Comparison of ENCODE assay signal across 8 cellular contexts in the genomic region with DNA sequence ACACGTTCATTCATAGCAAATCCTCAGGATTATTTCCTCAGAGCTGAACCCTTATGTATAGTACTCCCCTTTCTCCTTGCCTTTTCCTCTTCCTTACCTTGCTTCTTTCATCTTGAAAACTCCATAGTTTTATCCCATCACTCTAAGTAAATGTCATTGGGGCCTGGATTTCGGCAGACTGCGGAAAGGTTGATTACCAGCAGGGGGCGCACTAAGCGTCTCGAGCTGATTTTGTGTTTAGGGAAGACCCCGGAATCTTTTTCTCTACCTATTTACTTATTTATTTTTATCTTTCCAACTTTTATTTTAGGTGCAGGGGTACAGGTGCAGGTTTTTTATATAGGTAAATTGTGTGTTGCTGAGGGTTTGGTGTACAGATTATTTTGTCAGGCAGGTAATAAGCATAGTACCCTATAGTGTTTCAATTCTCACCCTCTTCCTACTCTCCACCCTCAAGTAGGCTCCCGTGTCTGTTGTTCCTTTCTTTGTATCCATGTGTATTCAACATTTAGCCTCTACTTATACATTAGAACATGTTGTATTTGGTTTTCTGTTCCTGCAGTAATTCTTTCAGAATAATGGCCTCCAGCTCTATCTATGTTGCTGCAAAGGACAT. TPM values are rescaled to one million over a fixed set of nuclear protein-coding genes. Genes with fewer than 3 reads are reported as not detected.
DNase-seq lines count a peak whose midpoint lies in the region; ATAC-seq, FAIRE-seq and TF ChIP-seq lines count a peak whose summit lies in the region.

No MANE protein-coding gene starts in this region.

- intact Hi-C loops in GM12878 (cut with micrococcal nuclease; ENCODE audit: unreplicated experiment): loop anchor here (5.0 to 10.0 kb wide), 2 partner anchors 231 to 493 kb away; no protein-coding TSS in a partner anchor

- SMC1A ChIA-PET in GM12878 (lab: Charles Lee; ENCODE audit: uncharacterized antibody, unreplicated experiment): interaction anchor here (0.6 to 2.5 kb wide), 10 partner anchors 19 to 663 kb away, joined by 3 to 19 read pairs (median 4); no protein-coding TSS in a partner anchor

- no peaks in the 10 kb centered on the region for H4K20me1 ChIP-seq in GM12878 (ENCODE audit: control insufficient read depth, insufficient read depth)

- DNase-seq in GM12865 (ENCODE audit: low read depth): peak; percentile 53
- DNase-seq in OCI-M1 (lab: John Stamatoyannopoulos, UW): peak; percentile 63
- DNase-seq in GM12878 (ENCODE audit: low read depth, low spot score): no peak
- DNase-seq in left kidney (ENCODE audit: low read depth, low spot score): peak; percentile 60
- no peak for DNase-seq in thoracic aorta (ENCODE audit: low spot score)
- no peak for DNase-seq in SK-N-DZ (ENCODE audit: low spot score)

- H3K27ac ChIP-seq in GM12878 (ENCODE audit: control insufficient read depth, insufficient read depth): no peak overlapping the region
- no peak overlapping the region for H3K27ac ChIP-seq in thoracic aorta

- POLR2A ChIA-PET in GM12878 (lab: Charles Lee): no interaction called here

- H3K79me2 ChIP-seq in GM12878 (ENCODE audit: control insufficient read depth, insufficient read depth, low read length): no peaks in the 10 kb centered on the region

- H3K9ac ChIP-seq in GM12878 (ENCODE audit: control insufficient read depth, insufficient read depth, low read length): no peak overlapping the region

- no TSS peak for BruUV-seq in GM12878 (replicated peaks; lab: Mats Ljungman, UMichigan)

- TF ChIP-seq EP300 in GM12878 (IDR thresholded peaks at IDR 0.05; ENCODE audit: borderline replicate concordance in 1 of 2, control insufficient read depth in 1 of 2, low read depth in 2 of 2, low read length in 2 of 2): no peak

- H2AFZ ChIP-seq in GM12878 (ENCODE audit: control insufficient read depth, low read depth, low read length): no peak overlapping the region

- TF ChIP-seq POLR2A in GM12878 (IDR thresholded peaks at IDR 0.05; ENCODE audit: low read depth, low read length): no peak

- ATAC-seq in GM12878: no peak
- ATAC-seq in thoracic aorta (ENCODE audit: insufficient number of reproducible peaks, low FRiP score, low read depth): no peak
- ATAC-seq in HG02571 (IDR thresholded peaks at IDR 0.05; ENCODE audit: unreplicated experiment): no peak

- no peak overlapping the region for H3K4me3 ChIP-seq in GM12865 (ENCODE audit: low read depth, low read length)
- no peak overlapping the region for H3K4me3 ChIP-seq in GM12878
- H3K4me3 ChIP-seq in thoracic aorta: no peak overlapping the region

- H3K4me2 ChIP-seq in GM12878 (ENCODE audit: control insufficient read depth, insufficient read depth): no peak overlapping the region

- CTCF ChIA-PET in GM12878 (lab: Yijun Ruan, JAX): interaction anchor here (0.6 to 6.2 kb wide), 38 partner anchors 8 to 562 kb away, joined by 3 to 52 read pairs (median 4); a partner anchor contains a TSS

- H3K27me3 ChIP-seq in GM12878 (replicated peaks in 1 of 2; ENCODE audit: control insufficient read depth in 2 of 2, insufficient read depth in 2 of 2, low read length in 1 of 2) (no peaks in the 10 kb centered on the region), thoracic aorta (replicated peaks; ENCODE audit: insufficient read depth) (no peaks in the 10 kb centered on the region)

- 9% methylated on average over 8 of the region's 8 CpGs for WGBS in GM12878 (ENCODE audit: insufficient coverage, insufficient replicate concordance, low lambda C conversion rate, missing lambda C conversion rate)

- in situ Hi-C loops in GM12878 (cut with MboI): loop anchor here (5.0 to 10.0 kb wide), 2 partner anchors 91 to 478 kb away; no protein-coding TSS in a partner anchor

- H3K36me3 ChIP-seq in GM12878 (ENCODE audit: control insufficient read depth in 2 of 2, insufficient read depth in 2 of 2, low read length in 1 of 2) (no peaks in the 10 kb centered on the region), thoracic aorta (peaks cover 7% of the 10 kb centered on the region)

- H3K9me3 ChIP-seq in GM12878 (replicated peaks; ENCODE audit: control insufficient read depth, insufficient read depth, low read length) (no peaks in the 10 kb centered on the region), thoracic aorta (no peaks in the 10 kb centered on the region)

- TF ChIP-seq RAD21 in GM12878 (IDR thresholded peaks at IDR 0.05; ENCODE audit: insufficient read depth, low read depth, low read length): 0 out of 2 replicates have a peak, but pooled peaks have one; percentile 19

- FAIRE-seq in A204.1 (lab: Jason Lieb, UNC) (peak; percentile 39), GM12878 (lab: Jason Lieb, UNC) (no peak)

- RAD21 ChIA-PET in GM12878 (lab: Charles Lee; ENCODE audit: unreplicated experiment): interaction anchor here (0.9 to 5.5 kb wide), 6 partner anchors 42 to 555 kb away, joined by 3 to 33 read pairs (median 4); no protein-coding TSS in a partner anchor

- TF ChIP-seq CTCF in GM12865 (IDR thresholded peaks at IDR 0.05; ENCODE audit: insufficient read depth, low read depth, low read length, missing control alignments): peak; percentile 70
- peak; percentile 51 to 85 (median 71) for TF ChIP-seq CTCF in GM12878 (IDR thresholded peaks at IDR 0.05 in 2 of 3, conservative IDR thresholded peaks at IDR 0.05 in 1 of 3; ENCODE audit: control insufficient read depth in 2 of 3, extremely low read depth in 1 of 3, insufficient read depth in 1 of 3, low read depth in 3 of 3, low read length in 3 of 3)
- peak; percentile 78 for TF ChIP-seq CTCF in thoracic aorta (IDR thresholded peaks at IDR 0.05)

- no peaks in the 10 kb centered on the region for H3K4me1 ChIP-seq in GM12878 (ENCODE audit: control insufficient read depth, insufficient read depth, low read length)
- H3K4me1 ChIP-seq in thoracic aorta (ENCODE audit: control insufficient read depth in 1 of 2, low read depth in 2 of 2): no peaks in the 10 kb centered on the region

TF ChIP-seq in GM12878, 131 proteins besides CTCF, POLR2A, EP300 and RAD21:
- TF ChIP-seq, protein P1, sequence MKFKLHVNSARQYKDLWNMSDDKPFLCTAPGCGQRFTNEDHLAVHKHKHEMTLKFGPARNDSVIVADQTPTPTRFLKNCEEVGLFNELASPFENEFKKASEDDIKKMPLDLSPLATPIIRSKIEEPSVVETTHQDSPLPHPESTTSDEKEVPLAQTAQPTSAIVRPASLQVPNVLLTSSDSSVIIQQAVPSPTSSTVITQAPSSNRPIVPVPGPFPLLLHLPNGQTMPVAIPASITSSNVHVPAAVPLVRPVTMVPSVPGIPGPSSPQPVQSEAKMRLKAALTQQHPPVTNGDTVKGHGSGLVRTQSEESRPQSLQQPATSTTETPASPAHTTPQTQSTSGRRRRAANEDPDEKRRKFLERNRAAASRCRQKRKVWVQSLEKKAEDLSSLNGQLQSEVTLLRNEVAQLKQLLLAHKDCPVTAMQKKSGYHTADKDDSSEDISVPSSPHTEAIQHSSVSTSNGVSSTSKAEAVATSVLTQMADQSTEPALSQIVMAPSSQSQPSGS (IDR thresholded peaks at IDR 0.05; ENCODE audit: low read length): no peak
- TF ChIP-seq ZBED1 (IDR thresholded peaks at IDR 0.05; ENCODE audit: borderline replicate concordance) (no peak), JUNB (IDR thresholded peaks at IDR 0.05) (no peak)
TF ChIP-seq in GM12878: peak in this region for 0.

RNA-seq across cellular contexts. Expression of a gene that starts 11.4 kb away (rescaled TPM):
- total RNA-seq in GM12878 (2013; cell fraction: nucleolus; rRNA removed): 0.10 and 0.13 TPM in 2 replicates
- total RNA-seq in GM12878 (2014; rRNA removed) (0.23 and 0.27 TPM in 2 replicates), GM12878 (2014; rRNA removed; fragmentation: Illumina TruSeq; extraction: Trizol) (0.69 and 0.85 TPM in 2 replicates), GM12878 (2021) (0.72 TPM in 2 replicates), thoracic aorta (1 to 10 TPM; 3.6 to 3.7 TPM)
- not detected for polyA plus RNA-seq in GM12878 (2011; ENCODE audit: low read depth)
- polyA plus RNA-seq in GM12878 (2011; rRNA removed) (0.31 and 0.55 TPM in 2 replicates), GM12878 (2014; fragmentation: Illumina TruSeq; extraction: Trizol) (0.47 and 1.0 TPM in 2 replicates), GM12878 (2014; fragmentation: Nextera tagmentation; extraction: Ambion mirVana) (under 1 TPM; 0.26 to 0.31 TPM), GM12878 (2014; rRNA removed) (0.49 and 1.1 TPM in 2 replicates), GM12878 (2016; fragmentation: Nextera tagmentation; extraction: Ambion mirVana) (1 to 10 TPM in 1 of 2 experiments, under 1 TPM in 1; 0.67 to 1.5 TPM)
- 0.13 and 0.38 TPM in 2 replicates for polyA plus RNA-seq in GM12878 (2011; cell fraction: cytosol; rRNA removed)
- polyA plus RNA-seq in GM12878 (2011; cell fraction: nucleus; rRNA removed): 0.60 and 0.61 TPM in 2 replicates
- polyA plus RNA-seq in GM12878 (2012): not detected in 2 replicates
- 0.26 and 0.29 TPM in 2 replicates for polyA minus RNA-seq in GM12878 (2011; rRNA and poly(A)+ RNA removed)
- 1.7 and 2.5 TPM in 2 replicates for polyA minus RNA-seq in GM12878 (2011; cell fraction: cytosol; rRNA and poly(A)+ RNA removed)
- 0.24 and 0.77 TPM in 2 replicates for polyA minus RNA-seq in GM12878 (2011; cell fraction: nucleus; rRNA and poly(A)+ RNA removed)
- 22.1 and 22.3 TPM in 2 replicates for polyA plus RNA-seq in SK-N-DZ (2014; cell fraction: cytosol; rRNA removed)
- 26.3 and 27.9 TPM in 2 replicates for polyA plus RNA-seq in SK-N-DZ (2014; cell fraction: nucleus; rRNA removed)

RNA-seq across cellular contexts. Expression of a gene that starts 27.2 kb away (rescaled TPM):
- 0.29 and 1.5 TPM in 2 replicates for total RNA-seq in GM12878 (2013; cell fraction: nucleolus; rRNA removed)
- 1.9 and 3.4 TPM in 2 replicates for total RNA-seq in GM12878 (2014; rRNA removed)
- total RNA-seq in GM12878 (2014; rRNA removed; fragmentation: Illumina TruSeq; extraction: Trizol): 1.9 and 2.8 TPM in 2 replicates
- 2.6 and 3.1 TPM in 2 replicates for total RNA-seq in GM12878 (2021)
- 0.43 TPM for polyA plus RNA-seq in GM12878 (2011; ENCODE audit: low read depth)
- 3.8 and 4.1 TPM in 2 replicates for polyA plus RNA-seq in GM12878 (2011; rRNA removed)
- 1.8 and 1.9 TPM in 2 replicates for polyA plus RNA-seq in GM12878 (2011; cell fraction: cytosol; rRNA removed)
- polyA plus RNA-seq in GM12878 (2011; cell fraction: nucleus; rRNA removed): 4.5 and 5.6 TPM in 2 replicates
- 0.69 and 1.8 TPM in 2 replicates for polyA plus RNA-seq in GM12878 (2012)
- 3.8 and 4.7 TPM in 2 replicates for polyA plus RNA-seq in GM12878 (2014; fragmentation: Illumina TruSeq; extraction: Trizol)
- polyA plus RNA-seq in GM12878 (2014; fragmentation: Nextera tagmentation; extraction: Ambion mirVana): 1 to 10 TPM; 2.8 to 4.5 TPM
- 2.1 and 7.5 TPM in 2 replicates for polyA plus RNA-seq in GM12878 (2014; rRNA removed)
- polyA plus RNA-seq in GM12878 (2016; fragmentation: Nextera tagmentation; extraction: Ambion mirVana): 1 to 10 TPM; 3.6 to 5.5 TPM
- polyA minus RNA-seq in GM12878 (2011; rRNA and poly(A)+ RNA removed): 1.3 and 1.8 TPM in 2 replicates
- polyA minus RNA-seq in GM12878 (2011; cell fraction: cytosol; rRNA and poly(A)+ RNA removed): 0.67 and 1.4 TPM in 2 replicates
- 2.3 and 2.7 TPM in 2 replicates for polyA minus RNA-seq in GM12878 (2011; cell fraction: nucleus; rRNA and poly(A)+ RNA removed)
- total RNA-seq in thoracic aorta: 10 to 100 TPM; 30.4 to 32.1 TPM
- polyA plus RNA-seq in SK-N-DZ (2014; cell fraction: cytosol; rRNA removed): not detected in 2 replicates
- polyA plus RNA-seq in SK-N-DZ (2014; cell fraction: nucleus; rRNA removed): not detected in 2 replicates

Comparison
In these comparisons a context has a peak if more than half of its experiments do, and no peak if none do; other contexts are left out.
1. DNase-seq: peak in GM12865 (single experiment), OCI-M1 (single experiment) and left kidney (single experiment); none in GM12878 (single experiment), thoracic aorta (single experiment) and SK-N-DZ (single experiment).
2. RNA of a gene that starts 27.2 kb away (total RNA-seq): 30.4 to 32.1 TPM in thoracic aorta; 0.29 to 3.4 TPM in GM12878; every median in the first group is over 4 times any median in the second.
3. Peak in every context shown above with its lines, with median percentiles within 50 percentile points of each other: CTCF ChIP-seq.